1 cellular context compared by ENCODE assay signal in the genomic region with DNA sequence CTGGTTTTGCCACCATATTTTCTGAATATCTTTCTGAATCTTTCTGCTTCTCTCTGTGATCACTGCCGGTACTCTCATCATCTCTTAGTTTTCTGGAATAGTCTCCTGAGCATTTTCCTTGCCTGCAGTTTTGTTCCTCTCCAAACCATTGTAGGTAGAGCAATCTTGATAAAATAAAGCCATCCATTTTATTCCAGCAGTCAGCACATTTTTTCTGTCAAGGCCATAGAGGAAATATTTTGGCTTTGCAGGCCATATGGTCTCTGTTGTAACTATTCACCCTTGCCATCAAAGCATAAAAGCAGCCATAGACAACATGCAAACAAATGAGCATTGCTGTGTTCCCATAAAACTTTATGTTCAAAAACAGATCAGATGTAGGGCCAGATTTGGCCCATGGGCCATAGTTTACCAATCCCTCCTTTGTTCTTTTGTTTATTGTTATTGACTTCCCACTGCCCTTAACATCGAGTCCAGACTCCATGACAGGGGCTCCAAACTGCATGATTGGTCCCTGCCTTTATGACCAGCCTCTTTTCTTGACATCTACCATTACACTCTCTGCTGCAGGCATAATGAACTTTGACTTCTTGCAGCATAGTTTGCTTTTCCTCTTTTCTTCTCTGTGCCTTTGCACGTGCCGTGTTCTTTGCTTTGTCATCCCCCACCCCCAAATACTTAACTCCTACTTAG.
TF ChIP-seq lines count a peak whose summit lies in the region.

No MANE protein-coding gene starts in this region.

TF ChIP-seq in HepG2, 621 proteins besides CTCF, POLR2A, EP300 and RAD21 (continued from another document and continues in another):
- TF ChIP-seq AHDC1 (CRISPR knock-in tag; IDR thresholded peaks at IDR 0.05; ENCODE audit: borderline replicate concordance) = no peak
- TF ChIP-seq ATF7 (IDR thresholded peaks at IDR 0.05) = no peak
- TF ChIP-seq ATF7 (CRISPR knock-in tag; IDR thresholded peaks at IDR 0.05) = no peak
- TF ChIP-seq NFE2 (CRISPR knock-in tag; IDR thresholded peaks at IDR 0.05) = no peak
- TF ChIP-seq CEBPB (IDR thresholded peaks at IDR 0.05; ENCODE audit: borderline replicate concordance, low read depth, low read length) = peak; percentile 63; the same call in 1 of the 2 replicates
- TF ChIP-seq BRD4 (CRISPR knock-in tag; IDR thresholded peaks at IDR 0.05) = no peak
- TF ChIP-seq TCF7 (IDR thresholded peaks at IDR 0.05; ENCODE audit: low read depth) = 0 out of 2 replicates have a peak, but pooled peaks have one; percentile 20
- peak; percentile 95 for TF ChIP-seq BHLHE40 (IDR thresholded peaks at IDR 0.05; ENCODE audit: low read length)
- TF ChIP-seq ZNF605 (CRISPR knock-in tag; IDR thresholded peaks at IDR 0.05) = no peak
- TF ChIP-seq RNF219 (CRISPR knock-in tag; IDR thresholded peaks at IDR 0.05) = no peak
- TF ChIP-seq ZNF83 (CRISPR knock-in tag; IDR thresholded peaks at IDR 0.05; ENCODE audit: borderline replicate concordance) = no peak
- no peak for TF ChIP-seq ASH2L (IDR thresholded peaks at IDR 0.05; ENCODE audit: insufficient read length, low read depth, low read length)
- TF ChIP-seq CHCHD3 (CRISPR knock-in tag; IDR thresholded peaks at IDR 0.05) = no peak
- TF ChIP-seq, protein P1, sequence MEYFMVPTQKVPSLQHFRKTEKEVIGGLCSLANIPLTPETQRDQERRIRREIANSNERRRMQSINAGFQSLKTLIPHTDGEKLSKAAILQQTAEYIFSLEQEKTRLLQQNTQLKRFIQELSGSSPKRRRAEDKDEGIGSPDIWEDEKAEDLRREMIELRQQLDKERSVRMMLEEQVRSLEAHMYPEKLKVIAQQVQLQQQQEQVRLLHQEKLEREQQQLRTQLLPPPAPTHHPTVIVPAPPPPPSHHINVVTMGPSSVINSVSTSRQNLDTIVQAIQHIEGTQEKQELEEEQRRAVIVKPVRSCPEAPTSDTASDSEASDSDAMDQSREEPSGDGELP (IDR thresholded peaks at IDR 0.05; ENCODE audit: borderline replicate concordance, low read depth) = no peak
- TF ChIP-seq, protein P2, sequence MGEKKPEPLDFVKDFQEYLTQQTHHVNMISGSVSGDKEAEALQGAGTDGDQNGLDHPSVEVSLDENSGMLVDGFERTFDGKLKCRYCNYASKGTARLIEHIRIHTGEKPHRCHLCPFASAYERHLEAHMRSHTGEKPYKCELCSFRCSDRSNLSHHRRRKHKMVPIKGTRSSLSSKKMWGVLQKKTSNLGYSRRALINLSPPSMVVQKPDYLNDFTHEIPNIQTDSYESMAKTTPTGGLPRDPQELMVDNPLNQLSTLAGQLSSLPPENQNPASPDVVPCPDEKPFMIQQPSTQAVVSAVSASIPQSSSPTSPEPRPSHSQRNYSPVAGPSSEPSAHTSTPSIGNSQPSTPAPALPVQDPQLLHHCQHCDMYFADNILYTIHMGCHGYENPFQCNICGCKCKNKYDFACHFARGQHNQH (CRISPR knock-in tag; IDR thresholded peaks at IDR 0.05) = no peak
- TF ChIP-seq, protein P3, sequence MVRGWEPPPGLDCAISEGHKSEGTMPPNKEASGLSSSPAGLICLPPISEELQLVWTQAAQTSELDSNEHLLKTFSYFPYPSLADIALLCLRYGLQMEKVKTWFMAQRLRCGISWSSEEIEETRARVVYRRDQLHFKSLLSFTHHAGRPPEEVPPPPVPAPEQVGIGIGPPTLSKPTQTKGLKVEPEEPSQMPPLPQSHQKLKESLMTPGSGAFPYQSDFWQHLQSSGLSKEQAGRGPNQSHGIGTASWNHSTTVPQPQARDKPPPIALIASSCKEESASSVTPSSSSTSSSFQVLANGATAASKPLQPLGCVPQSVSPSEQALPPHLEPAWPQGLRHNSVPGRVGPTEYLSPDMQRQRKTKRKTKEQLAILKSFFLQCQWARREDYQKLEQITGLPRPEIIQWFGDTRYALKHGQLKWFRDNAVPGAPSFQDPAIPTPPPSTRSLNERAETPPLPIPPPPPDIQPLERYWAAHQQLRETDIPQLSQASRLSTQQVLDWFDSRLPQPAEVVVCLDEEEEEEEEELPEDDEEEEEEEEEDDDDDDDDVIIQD (CRISPR knock-in tag; IDR thresholded peaks at IDR 0.05; ENCODE audit: low read depth) = no peak
- TF ChIP-seq PRDM4 (CRISPR knock-in tag; IDR thresholded peaks at IDR 0.05; ENCODE audit: borderline replicate concordance) = no peak
- TF ChIP-seq ZNF678 (CRISPR knock-in tag; IDR thresholded peaks at IDR 0.05) = no peak
- no peak for TF ChIP-seq ZNF773 (CRISPR knock-in tag; IDR thresholded peaks at IDR 0.05; ENCODE audit: borderline replicate concordance)
- TF ChIP-seq, protein P4, sequence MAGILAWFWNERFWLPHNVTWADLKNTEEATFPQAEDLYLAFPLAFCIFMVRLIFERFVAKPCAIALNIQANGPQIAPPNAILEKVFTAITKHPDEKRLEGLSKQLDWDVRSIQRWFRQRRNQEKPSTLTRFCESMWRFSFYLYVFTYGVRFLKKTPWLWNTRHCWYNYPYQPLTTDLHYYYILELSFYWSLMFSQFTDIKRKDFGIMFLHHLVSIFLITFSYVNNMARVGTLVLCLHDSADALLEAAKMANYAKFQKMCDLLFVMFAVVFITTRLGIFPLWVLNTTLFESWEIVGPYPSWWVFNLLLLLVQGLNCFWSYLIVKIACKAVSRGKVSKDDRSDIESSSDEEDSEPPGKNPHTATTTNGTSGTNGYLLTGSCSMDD (CRISPR knock-in tag; IDR thresholded peaks at IDR 0.05) = no peak
- TF ChIP-seq ZC3H4 (CRISPR knock-in tag; IDR thresholded peaks at IDR 0.05; ENCODE audit: borderline replicate concordance) = no peak
- no peak for TF ChIP-seq AKAP8 (CRISPR knock-in tag; IDR thresholded peaks at IDR 0.05)
- no peak for TF ChIP-seq MAF1 (CRISPR knock-in tag; IDR thresholded peaks at IDR 0.05; ENCODE audit: borderline replicate concordance)
- no peak for TF ChIP-seq ZNF788 (CRISPR knock-in tag; IDR thresholded peaks at IDR 0.05; ENCODE audit: borderline replicate concordance)
- no peak for TF ChIP-seq YEATS2 (CRISPR knock-in tag; IDR thresholded peaks at IDR 0.05; ENCODE audit: borderline replicate concordance)
- TF ChIP-seq, protein P5, sequence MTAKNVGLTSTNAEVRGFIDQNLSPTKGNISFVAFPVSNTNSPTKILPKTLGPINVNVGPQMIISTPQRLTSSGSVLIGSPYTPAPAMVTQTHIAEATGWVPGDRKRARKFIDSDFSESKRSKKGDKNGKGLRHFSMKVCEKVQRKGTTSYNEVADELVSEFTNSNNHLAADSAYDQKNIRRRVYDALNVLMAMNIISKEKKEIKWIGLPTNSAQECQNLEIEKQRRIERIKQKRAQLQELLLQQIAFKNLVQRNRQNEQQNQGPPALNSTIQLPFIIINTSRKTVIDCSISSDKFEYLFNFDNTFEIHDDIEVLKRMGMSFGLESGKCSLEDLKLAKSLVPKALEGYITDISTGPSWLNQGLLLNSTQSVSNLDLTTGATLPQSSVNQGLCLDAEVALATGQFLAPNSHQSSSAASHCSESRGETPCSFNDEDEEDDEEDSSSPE (CRISPR knock-in tag; IDR thresholded peaks at IDR 0.05) = no peak
- TF ChIP-seq, protein P6, sequence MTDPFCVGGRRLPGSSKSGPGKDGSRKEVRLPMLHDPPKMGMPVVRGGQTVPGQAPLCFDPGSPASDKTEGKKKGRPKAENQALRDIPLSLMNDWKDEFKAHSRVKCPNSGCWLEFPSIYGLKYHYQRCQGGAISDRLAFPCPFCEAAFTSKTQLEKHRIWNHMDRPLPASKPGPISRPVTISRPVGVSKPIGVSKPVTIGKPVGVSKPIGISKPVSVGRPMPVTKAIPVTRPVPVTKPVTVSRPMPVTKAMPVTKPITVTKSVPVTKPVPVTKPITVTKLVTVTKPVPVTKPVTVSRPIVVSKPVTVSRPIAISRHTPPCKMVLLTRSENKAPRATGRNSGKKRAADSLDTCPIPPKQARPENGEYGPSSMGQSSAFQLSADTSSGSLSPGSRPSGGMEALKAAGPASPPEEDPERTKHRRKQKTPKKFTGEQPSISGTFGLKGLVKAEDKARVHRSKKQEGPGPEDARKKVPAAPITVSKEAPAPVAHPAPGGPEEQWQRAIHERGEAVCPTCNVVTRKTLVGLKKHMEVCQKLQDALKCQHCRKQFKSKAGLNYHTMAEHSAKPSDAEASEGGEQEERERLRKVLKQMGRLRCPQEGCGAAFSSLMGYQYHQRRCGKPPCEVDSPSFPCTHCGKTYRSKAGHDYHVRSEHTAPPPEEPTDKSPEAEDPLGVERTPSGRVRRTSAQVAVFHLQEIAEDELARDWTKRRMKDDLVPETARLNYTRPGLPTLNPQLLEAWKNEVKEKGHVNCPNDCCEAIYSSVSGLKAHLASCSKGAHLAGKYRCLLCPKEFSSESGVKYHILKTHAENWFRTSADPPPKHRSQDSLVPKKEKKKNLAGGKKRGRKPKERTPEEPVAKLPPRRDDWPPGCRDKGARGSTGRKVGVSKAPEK (CRISPR knock-in tag; IDR thresholded peaks at IDR 0.05; ENCODE audit: borderline replicate concordance) = no peak
- TF ChIP-seq, protein P7, sequence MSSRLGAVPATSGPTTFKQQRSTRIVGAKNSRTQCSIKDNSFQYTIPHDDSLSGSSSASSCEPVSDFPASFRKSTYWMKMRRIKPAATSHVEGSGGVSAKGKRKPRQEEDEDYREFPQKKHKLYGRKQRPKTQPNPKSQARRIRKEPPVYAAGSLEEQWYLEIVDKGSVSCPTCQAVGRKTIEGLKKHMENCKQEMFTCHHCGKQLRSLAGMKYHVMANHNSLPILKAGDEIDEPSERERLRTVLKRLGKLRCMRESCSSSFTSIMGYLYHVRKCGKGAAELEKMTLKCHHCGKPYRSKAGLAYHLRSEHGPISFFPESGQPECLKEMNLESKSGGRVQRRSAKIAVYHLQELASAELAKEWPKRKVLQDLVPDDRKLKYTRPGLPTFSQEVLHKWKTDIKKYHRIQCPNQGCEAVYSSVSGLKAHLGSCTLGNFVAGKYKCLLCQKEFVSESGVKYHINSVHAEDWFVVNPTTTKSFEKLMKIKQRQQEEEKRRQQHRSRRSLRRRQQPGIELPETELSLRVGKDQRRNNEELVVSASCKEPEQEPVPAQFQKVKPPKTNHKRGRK (CRISPR knock-in tag; IDR thresholded peaks at IDR 0.05) = no peak
